ENCODE assay signal across 26 cellular contexts in genomic region chr1:213179784-213180183, GRCh38.
"Had no signal": no experiment of that assay in that cellular context is flagged by ENCODE, and none has a peak within 500 bp of the region (broad histone marks: within the 10 kb centered on the region; RNA-seq: fewer than 3 reads in every experiment).

No MANE protein-coding gene starts in this region.

- DNase-seq: activated CD4-positive, alpha-beta memory T cell treated with anti-CD3 and anti-CD28 coated beads, Interleukin-2, amount 10 ng/mL, durations not matched to agents 7 days and 5 days; activated CD4-positive, alpha-beta T cell treated with anti-CD3 and anti-CD28 coated beads for 36 hours; activated CD4-positive, alpha-beta T cell treated with anti-CD3 and anti-CD28 coated beads, Interleukin-2, amount 50 U/mL, for 1 hour; activated CD8-positive, alpha-beta memory T cell treated with anti-CD3 and anti-CD28 coated beads, Interleukin-2, amount 50 U/mL, for 48 hours; activated naive CD4-positive, alpha-beta T cell treated with anti-CD3 and anti-CD28 coated beads, Interleukin-2, amount 50 U/mL, for 16 hours; activated naive CD8-positive, alpha-beta T cell treated with anti-CD3 and anti-CD28 coated beads, Interleukin-2, amount 10 ng/mL, durations not matched to agents 7 days and 5 days; activated T-cell treated with anti-CD3 and anti-CD28 coated beads, Interleukin-2, amount 50 U/mL, for 1 hour; adrenal gland; aorta; body of pancreas; central memory CD4-positive, alpha-beta T cell; MM.1S; NCI-H1105; NCI-H1436; NCI-H187 treated with DMSO at 0.1 percent for 48 hours; NCI-H2107; NCI-H2171 treated with DMSO at 0.1 percent for 48 hours; NCI-H226; NCI-H82; PC-9; SHP77 treated with DMSO at 0.1 percent for 48 hours; T-helper 17 cell; T-helper 9 cell had no signal

- H3K4me3 ChIP-seq: adrenal gland, body of pancreas, PC-9 had no signal

- H3K4me1 ChIP-seq: adrenal gland, body of pancreas had no signal

- H3K27me3 ChIP-seq: adrenal gland, body of pancreas had no signal

- FAIRE-seq: bronchial epithelial cell had no signal

- H3K9me3 ChIP-seq: adrenal gland, body of pancreas had no signal

- H3K27ac ChIP-seq: adrenal gland, body of pancreas, KMS-11, PC-9, VCaP had no signal

- H3K36me3 ChIP-seq: adrenal gland had no signal
